In the genomic region with DNA sequence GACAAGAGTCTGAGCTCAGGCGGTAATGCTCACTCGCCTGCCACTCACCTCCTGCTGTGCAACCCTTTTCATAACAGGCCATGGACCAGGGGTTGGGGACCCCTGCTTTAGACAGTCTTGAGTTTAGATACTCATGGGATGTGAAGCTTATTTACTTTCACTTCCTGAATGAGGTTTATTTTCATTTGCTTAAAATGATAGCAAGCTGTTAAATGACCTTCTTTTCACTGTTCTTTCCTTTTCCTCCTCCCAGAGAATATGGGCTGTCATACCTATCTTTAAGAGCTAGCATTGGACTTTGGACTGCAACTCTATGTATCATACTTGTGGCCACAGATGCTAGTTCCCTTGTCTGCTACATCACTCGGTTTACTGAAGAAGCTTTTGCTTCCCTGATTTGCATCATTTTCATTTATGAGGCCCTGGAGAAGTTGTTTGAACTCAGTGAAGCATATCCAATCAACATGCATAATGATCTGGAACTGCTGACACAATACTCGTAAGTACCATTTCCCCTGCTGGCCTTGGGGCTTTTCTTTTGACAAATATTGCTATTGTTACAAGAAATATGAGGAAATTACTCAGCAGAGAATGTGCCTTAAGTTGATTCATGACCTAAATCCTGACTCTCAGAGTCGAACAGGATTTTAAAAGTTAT, we compare ENCODE assay signal across 8 cellular contexts.
DNase-seq lines count a peak whose midpoint lies in the region; ATAC-seq and TF ChIP-seq lines count a peak whose summit lies in the region.

No MANE protein-coding gene starts in this region.

- H3K4me1 Mint-ChIP-seq in activated naive CD8-positive, alpha-beta T cell treated with anti-CD3 and anti-CD28 coated beads, Interleukin-2, amount 10 ng/mL, durations not matched to agents 7 days and 5 days, result peaks cover 7% of the 10 kb centered on the region
- no peaks in the 10 kb centered on the region for H3K4me1 Mint-ChIP-seq in activated naive CD8-positive, alpha-beta T cell treated with anti-CD3 and anti-CD28 coated beads for 36 hours

- H3K36me3 Mint-ChIP-seq in activated naive CD8-positive, alpha-beta T cell treated with anti-CD3 and anti-CD28 coated beads, Interleukin-2, amount 10 ng/mL, durations not matched to agents 7 days and 5 days, result no peaks in the 10 kb centered on the region
- no peaks in the 10 kb centered on the region for H3K36me3 Mint-ChIP-seq in activated naive CD8-positive, alpha-beta T cell treated with anti-CD3 and anti-CD28 coated beads for 36 hours

- DNase-seq in activated naive CD8-positive, alpha-beta T cell treated with anti-CD3 and anti-CD28 coated beads, Interleukin-2, amount 10 ng/mL, durations not matched to agents 7 days and 5 days, result no peak
- DNase-seq in activated naive CD8-positive, alpha-beta T cell treated with anti-CD3 and anti-CD28 coated beads for 36 hours, result no peak
- peak; percentile 67 for DNase-seq in NCI-H2029 treated with DMSO at 0.1 percent for 48 hours (lab: John Stamatoyannopoulos, UW)
- DNase-seq in choroid plexus epithelial cell (ENCODE audit: low read depth), result peak; percentile 8
- DNase-seq in AG08396 (ENCODE audit: low spot score), result no peak
- DNase-seq in epidermal melanocyte (ENCODE audit: insufficient read length, low spot score), result no peak

- no peak for TF ChIP-seq CTCF in choroid plexus epithelial cell (conservative IDR thresholded peaks at IDR 0.05; ENCODE audit: low read depth, low read length)

- H3K27me3 Mint-ChIP-seq in activated naive CD8-positive, alpha-beta T cell treated with anti-CD3 and anti-CD28 coated beads, Interleukin-2, amount 10 ng/mL, durations not matched to agents 7 days and 5 days, result peaks cover 6% of the 10 kb centered on the region
- peaks cover 3% of the 10 kb centered on the region for H3K27me3 Mint-ChIP-seq in activated naive CD8-positive, alpha-beta T cell treated with anti-CD3 and anti-CD28 coated beads for 36 hours

- peak overlapping the region; percentile 58 for H3K27ac Mint-ChIP-seq in activated naive CD8-positive, alpha-beta T cell treated with anti-CD3 and anti-CD28 coated beads, Interleukin-2, amount 10 ng/mL, durations not matched to agents 7 days and 5 days
- H3K27ac Mint-ChIP-seq in activated naive CD8-positive, alpha-beta T cell treated with anti-CD3 and anti-CD28 coated beads for 36 hours, result no peak overlapping the region

- peak overlapping the region; percentile 40 for H3K4me3 Mint-ChIP-seq in activated naive CD8-positive, alpha-beta T cell treated with anti-CD3 and anti-CD28 coated beads, Interleukin-2, amount 10 ng/mL, durations not matched to agents 7 days and 5 days
- no peak overlapping the region for H3K4me3 Mint-ChIP-seq in activated naive CD8-positive, alpha-beta T cell treated with anti-CD3 and anti-CD28 coated beads for 36 hours

- peaks cover 5% of the 10 kb centered on the region for H3K9me3 Mint-ChIP-seq in activated naive CD8-positive, alpha-beta T cell treated with anti-CD3 and anti-CD28 coated beads, Interleukin-2, amount 10 ng/mL, durations not matched to agents 7 days and 5 days
- no peaks in the 10 kb centered on the region for H3K9me3 Mint-ChIP-seq in activated naive CD8-positive, alpha-beta T cell treated with anti-CD3 and anti-CD28 coated beads for 36 hours

- no peak for ATAC-seq in activated naive CD8-positive, alpha-beta T cell treated with anti-CD3 and anti-CD28 coated beads, Interleukin-2, amount 10 ng/mL, durations not matched to agents 7 days and 5 days (ENCODE audit: low read depth)
- ATAC-seq in HG02798 (IDR thresholded peaks at IDR 0.05; ENCODE audit: poor library complexity, unreplicated experiment), result peak; percentile 93
- no peak for ATAC-seq in HG03139 (IDR thresholded peaks at IDR 0.05; ENCODE audit: unreplicated experiment)

- no peak overlapping the region for H3K4me3 ChIP-seq in choroid plexus epithelial cell (ENCODE audit: low read depth, low read length)

- POLR2A ChIA-PET in activated naive CD8-positive, alpha-beta T cell treated with anti-CD3 and anti-CD28 coated beads, Interleukin-2, amount 10 ng/mL, durations not matched to agents 7 days and 5 days (lab: Charles Lee), result no interaction called here

Comparison
In these comparisons a context has a peak if more than half of its experiments do, and no peak if none do; other contexts are left out.
1. DNase-seq: peak in NCI-H2029 treated with DMSO at 0.1 percent for 48 hours (single experiment) and choroid plexus epithelial cell (single experiment); none in activated naive CD8-positive, alpha-beta T cell treated with anti-CD3 and anti-CD28 coated beads, Interleukin-2, amount 10 ng/mL, durations not matched to agents 7 days and 5 days (single experiment), activated naive CD8-positive, alpha-beta T cell treated with anti-CD3 and anti-CD28 coated beads for 36 hours (single experiment), AG08396 (single experiment) and epidermal melanocyte (single experiment).